2 cellular contexts compared by ENCODE assay signal in the genomic region with DNA sequence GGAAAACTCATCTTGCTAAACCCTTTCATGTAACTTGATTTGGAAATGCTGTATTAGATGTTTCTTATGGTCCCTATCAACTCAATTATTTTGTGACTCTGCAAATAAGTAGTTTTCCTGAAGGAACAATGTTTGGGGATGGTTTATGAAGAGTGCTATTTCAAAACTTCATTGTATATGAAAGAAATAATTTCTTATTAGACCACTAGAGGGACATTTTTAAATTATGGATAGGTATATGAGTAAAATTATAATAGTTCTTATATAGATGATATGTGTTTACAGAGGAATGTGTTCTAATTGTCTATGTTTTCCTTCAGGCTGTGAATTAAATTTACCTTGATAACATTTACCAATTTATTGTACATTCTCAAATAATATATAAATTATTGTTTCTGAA.
TF ChIP-seq lines count a peak whose summit lies in the region.

No MANE protein-coding gene starts in this region.

TF ChIP-seq in SK-N-SH, 30 proteins besides CTCF, POLR2A, EP300 and RAD21 (continued from another document):
- TF ChIP-seq, protein P1, sequence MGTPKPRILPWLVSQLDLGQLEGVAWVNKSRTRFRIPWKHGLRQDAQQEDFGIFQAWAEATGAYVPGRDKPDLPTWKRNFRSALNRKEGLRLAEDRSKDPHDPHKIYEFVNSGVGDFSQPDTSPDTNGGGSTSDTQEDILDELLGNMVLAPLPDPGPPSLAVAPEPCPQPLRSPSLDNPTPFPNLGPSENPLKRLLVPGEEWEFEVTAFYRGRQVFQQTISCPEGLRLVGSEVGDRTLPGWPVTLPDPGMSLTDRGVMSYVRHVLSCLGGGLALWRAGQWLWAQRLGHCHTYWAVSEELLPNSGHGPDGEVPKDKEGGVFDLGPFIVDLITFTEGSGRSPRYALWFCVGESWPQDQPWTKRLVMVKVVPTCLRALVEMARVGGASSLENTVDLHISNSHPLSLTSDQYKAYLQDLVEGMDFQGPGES (IDR thresholded peaks at IDR 0.05; ENCODE audit: low read depth, low read length) = no peak
- TF ChIP-seq, protein P2, sequence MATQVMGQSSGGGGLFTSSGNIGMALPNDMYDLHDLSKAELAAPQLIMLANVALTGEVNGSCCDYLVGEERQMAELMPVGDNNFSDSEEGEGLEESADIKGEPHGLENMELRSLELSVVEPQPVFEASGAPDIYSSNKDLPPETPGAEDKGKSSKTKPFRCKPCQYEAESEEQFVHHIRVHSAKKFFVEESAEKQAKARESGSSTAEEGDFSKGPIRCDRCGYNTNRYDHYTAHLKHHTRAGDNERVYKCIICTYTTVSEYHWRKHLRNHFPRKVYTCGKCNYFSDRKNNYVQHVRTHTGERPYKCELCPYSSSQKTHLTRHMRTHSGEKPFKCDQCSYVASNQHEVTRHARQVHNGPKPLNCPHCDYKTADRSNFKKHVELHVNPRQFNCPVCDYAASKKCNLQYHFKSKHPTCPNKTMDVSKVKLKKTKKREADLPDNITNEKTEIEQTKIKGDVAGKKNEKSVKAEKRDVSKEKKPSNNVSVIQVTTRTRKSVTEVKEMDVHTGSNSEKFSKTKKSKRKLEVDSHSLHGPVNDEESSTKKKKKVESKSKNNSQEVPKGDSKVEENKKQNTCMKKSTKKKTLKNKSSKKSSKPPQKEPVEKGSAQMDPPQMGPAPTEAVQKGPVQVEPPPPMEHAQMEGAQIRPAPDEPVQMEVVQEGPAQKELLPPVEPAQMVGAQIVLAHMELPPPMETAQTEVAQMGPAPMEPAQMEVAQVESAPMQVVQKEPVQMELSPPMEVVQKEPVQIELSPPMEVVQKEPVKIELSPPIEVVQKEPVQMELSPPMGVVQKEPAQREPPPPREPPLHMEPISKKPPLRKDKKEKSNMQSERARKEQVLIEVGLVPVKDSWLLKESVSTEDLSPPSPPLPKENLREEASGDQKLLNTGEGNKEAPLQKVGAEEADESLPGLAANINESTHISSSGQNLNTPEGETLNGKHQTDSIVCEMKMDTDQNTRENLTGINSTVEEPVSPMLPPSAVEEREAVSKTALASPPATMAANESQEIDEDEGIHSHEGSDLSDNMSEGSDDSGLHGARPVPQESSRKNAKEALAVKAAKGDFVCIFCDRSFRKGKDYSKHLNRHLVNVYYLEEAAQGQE (IDR thresholded peaks at IDR 0.05; ENCODE audit: low read depth, low read length) = no peak
TF ChIP-seq in SK-N-SH: peak in this region for 0.

TF ChIP-seq in SK-N-SH treated with all-trans-retinoic acid at 6 μM for 48 hours, 23 proteins besides CTCF, POLR2A, EP300 and RAD21 (continued from another document):
- TF ChIP-seq, protein P3, sequence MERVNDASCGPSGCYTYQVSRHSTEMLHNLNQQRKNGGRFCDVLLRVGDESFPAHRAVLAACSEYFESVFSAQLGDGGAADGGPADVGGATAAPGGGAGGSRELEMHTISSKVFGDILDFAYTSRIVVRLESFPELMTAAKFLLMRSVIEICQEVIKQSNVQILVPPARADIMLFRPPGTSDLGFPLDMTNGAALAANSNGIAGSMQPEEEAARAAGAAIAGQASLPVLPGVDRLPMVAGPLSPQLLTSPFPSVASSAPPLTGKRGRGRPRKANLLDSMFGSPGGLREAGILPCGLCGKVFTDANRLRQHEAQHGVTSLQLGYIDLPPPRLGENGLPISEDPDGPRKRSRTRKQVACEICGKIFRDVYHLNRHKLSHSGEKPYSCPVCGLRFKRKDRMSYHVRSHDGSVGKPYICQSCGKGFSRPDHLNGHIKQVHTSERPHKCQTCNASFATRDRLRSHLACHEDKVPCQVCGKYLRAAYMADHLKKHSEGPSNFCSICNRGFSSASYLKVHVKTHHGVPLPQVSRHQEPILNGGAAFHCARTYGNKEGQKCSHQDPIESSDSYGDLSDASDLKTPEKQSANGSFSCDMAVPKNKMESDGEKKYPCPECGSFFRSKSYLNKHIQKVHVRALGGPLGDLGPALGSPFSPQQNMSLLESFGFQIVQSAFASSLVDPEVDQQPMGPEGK (CRISPR knock-in tag; IDR thresholded peaks at IDR 0.05; ENCODE audit: borderline replicate concordance) = no peak
